ENCODE assay signal across 1 cellular context in the genomic region with DNA sequence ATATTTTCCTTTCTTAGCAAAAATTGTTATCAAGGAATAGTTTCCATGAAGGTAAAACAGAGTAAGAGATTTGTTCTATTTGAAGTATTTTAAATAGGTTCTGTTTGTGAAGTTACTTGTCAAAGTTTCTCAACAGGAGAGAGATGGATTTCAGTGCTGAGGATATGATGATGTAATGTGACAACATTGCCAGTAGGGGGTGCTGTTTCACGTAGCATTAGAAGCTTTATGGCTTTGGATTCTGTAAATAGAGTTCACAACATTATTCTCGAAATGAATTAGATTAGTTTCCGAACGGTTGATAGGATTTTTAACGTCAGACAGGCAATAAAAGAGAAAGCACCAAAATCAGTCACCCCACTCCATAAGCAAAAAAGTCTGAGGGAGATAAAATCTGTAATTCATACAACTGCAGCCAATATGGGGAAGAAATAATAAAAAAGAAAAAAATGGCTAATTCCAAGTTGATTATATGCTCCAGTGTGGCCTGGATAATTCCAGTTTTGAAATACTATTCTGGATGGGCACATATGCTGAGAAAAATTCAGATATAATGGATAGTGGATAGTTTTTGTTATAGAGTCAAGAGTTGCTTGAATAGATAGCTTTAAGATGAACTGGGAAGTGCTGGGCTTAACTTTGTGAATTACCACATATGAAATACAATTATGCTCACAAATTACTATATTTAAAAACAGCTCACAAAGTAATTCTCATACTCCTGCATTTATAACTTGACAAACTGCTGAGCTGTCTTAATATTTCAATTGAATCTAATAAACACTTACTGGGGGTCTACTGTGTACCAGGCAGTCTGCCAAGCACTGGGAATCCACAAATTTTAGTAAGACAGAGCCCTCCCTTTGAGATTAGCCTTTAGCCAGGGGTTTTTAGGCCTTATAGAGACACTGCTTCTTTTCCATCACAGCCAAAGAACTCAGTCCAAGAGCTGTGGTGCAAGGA.
A peak's percentile ranks its signal among the peaks of the same experiment; 100 is the strongest.
TF ChIP-seq lines count a peak whose summit lies in the region.

No MANE protein-coding gene starts in this region.

TF ChIP-seq in HepG2, 621 proteins besides CTCF, POLR2A, EP300 and RAD21 (continued from another document):
- TF ChIP-seq, protein P1, sequence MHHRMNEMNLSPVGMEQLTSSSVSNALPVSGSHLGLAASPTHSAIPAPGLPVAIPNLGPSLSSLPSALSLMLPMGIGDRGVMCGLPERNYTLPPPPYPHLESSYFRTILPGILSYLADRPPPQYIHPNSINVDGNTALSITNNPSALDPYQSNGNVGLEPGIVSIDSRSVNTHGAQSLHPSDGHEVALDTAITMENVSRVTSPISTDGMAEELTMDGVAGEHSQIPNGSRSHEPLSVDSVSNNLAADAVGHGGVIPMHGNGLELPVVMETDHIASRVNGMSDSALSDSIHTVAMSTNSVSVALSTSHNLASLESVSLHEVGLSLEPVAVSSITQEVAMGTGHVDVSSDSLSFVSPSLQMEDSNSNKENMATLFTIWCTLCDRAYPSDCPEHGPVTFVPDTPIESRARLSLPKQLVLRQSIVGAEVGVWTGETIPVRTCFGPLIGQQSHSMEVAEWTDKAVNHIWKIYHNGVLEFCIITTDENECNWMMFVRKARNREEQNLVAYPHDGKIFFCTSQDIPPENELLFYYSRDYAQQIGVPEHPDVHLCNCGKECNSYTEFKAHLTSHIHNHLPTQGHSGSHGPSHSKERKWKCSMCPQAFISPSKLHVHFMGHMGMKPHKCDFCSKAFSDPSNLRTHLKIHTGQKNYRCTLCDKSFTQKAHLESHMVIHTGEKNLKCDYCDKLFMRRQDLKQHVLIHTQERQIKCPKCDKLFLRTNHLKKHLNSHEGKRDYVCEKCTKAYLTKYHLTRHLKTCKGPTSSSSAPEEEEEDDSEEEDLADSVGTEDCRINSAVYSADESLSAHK (CRISPR knock-in tag; IDR thresholded peaks at IDR 0.05; ENCODE audit: borderline replicate concordance): no peak
- TF ChIP-seq SMC3 (IDR thresholded peaks at IDR 0.05; ENCODE audit: low read length) (peak; percentile 69), NAIF1 (CRISPR knock-in tag; IDR thresholded peaks at IDR 0.05; ENCODE audit: borderline replicate concordance) (0 out of 2 replicates have a peak, but pooled peaks have one; percentile 41), CEBPG (CRISPR knock-in tag; IDR thresholded peaks at IDR 0.05) (peak; percentile 79), HDAC2 (CRISPR knock-in tag; IDR thresholded peaks at IDR 0.05) (no peak), TOE1 (CRISPR knock-in tag; IDR thresholded peaks at IDR 0.05) (no peak), CREB1 (IDR thresholded peaks at IDR 0.05) (peak; percentile 63), CREB1 (CRISPR knock-in tag; IDR thresholded peaks at IDR 0.05) (no peak), MAFK (conservative IDR thresholded peaks at IDR 0.05 in 1 of 2, IDR thresholded peaks at IDR 0.05 in 1 of 2; ENCODE audit: low read length in 2 of 2) (peak in 1 of 2 experiments; percentile 55; a peak in 2 of 4 replicates), ATF7 (IDR thresholded peaks at IDR 0.05) (peak; percentile 70), ATF7 (CRISPR knock-in tag; IDR thresholded peaks at IDR 0.05) (no peak), STAG1 (CRISPR knock-in tag; IDR thresholded peaks at IDR 0.05) (peak; percentile 80)
- TF ChIP-seq, protein P2, sequence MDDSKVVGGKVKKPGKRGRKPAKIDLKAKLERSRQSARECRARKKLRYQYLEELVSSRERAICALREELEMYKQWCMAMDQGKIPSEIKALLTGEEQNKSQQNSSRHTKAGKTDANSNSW (CRISPR knock-in tag; IDR thresholded peaks at IDR 0.05; ENCODE audit: borderline replicate concordance): no peak
- TF ChIP-seq, protein P3, sequence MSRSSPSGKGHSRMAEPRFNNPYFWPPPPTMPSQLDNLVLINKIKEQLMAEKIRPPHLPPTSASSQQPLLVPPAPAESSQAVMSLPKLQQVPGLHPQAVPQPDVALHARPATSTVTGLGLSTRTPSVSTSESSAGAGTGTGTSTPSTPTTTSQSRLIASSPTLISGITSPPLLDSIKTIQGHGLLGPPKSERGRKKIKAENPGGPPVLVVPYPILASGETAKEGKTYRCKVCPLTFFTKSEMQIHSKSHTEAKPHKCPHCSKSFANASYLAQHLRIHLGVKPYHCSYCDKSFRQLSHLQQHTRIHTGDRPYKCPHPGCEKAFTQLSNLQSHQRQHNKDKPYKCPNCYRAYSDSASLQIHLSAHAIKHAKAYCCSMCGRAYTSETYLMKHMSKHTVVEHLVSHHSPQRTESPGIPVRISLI (CRISPR knock-in tag; IDR thresholded peaks at IDR 0.05; ENCODE audit: borderline replicate concordance): no peak
- TF ChIP-seq, protein P4, sequence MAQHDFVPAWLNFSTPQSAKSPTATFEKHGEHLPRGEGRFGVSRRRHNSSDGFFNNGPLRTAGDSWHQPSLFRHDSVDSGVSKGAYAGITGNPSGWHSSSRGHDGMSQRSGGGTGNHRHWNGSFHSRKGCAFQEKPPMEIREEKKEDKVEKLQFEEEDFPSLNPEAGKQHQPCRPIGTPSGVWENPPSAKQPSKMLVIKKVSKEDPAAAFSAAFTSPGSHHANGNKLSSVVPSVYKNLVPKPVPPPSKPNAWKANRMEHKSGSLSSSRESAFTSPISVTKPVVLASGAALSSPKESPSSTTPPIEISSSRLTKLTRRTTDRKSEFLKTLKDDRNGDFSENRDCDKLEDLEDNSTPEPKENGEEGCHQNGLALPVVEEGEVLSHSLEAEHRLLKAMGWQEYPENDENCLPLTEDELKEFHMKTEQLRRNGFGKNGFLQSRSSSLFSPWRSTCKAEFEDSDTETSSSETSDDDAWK (CRISPR knock-in tag; IDR thresholded peaks at IDR 0.05): no peak
- TF ChIP-seq, protein P5, sequence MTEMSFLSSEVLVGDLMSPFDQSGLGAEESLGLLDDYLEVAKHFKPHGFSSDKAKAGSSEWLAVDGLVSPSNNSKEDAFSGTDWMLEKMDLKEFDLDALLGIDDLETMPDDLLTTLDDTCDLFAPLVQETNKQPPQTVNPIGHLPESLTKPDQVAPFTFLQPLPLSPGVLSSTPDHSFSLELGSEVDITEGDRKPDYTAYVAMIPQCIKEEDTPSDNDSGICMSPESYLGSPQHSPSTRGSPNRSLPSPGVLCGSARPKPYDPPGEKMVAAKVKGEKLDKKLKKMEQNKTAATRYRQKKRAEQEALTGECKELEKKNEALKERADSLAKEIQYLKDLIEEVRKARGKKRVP (CRISPR knock-in tag; IDR thresholded peaks at IDR 0.05): 0 out of 4 replicates have a peak, but pooled peaks of 1 of the 2 experiments have one; percentile 15
